ENCODE assay signal across 20 cellular contexts in genomic region chr22:29435236-29435635, GRCh38. TPM values are rescaled to one million over a fixed set of nuclear protein-coding genes. Genes with fewer than 3 reads are reported as not detected.
DNase-seq lines count a peak whose midpoint lies in the region; TF ChIP-seq lines count a peak whose summit lies in the region.
"Had no signal": no experiment of that assay in that cellular context is flagged by ENCODE, and none has a peak within 500 bp of the region (broad histone marks: within the 10 kb centered on the region; RNA-seq: fewer than 3 reads in every experiment).

No MANE protein-coding gene starts in this region.

- H3K4me1 Mint-ChIP-seq in nephron: peaks cover 12% of the 10 kb centered on the region
- H3K4me1 Mint-ChIP-seq: CD4-positive, CD25-positive, alpha-beta regulatory T cell; CD8-positive, alpha-beta memory T cell had no signal

- peak; percentile 74 for DNase-seq in SK-MEL-5 (ENCODE audit: low read depth, low spot score)
- peak; percentile 3 for DNase-seq in choroid plexus epithelial cell (ENCODE audit: low read depth)
- peak; percentile 39 for DNase-seq in fibroblast of mammary gland (ENCODE audit: low read depth)
- no peak for DNase-seq in amygdala (lab: John Stamatoyannopoulos, UW)
- no peak for DNase-seq in AG20443 (ENCODE audit: low spot score)
- no peak for DNase-seq in DMS114 treated with DMSO at 0.1 percent for 48 hours (lab: John Stamatoyannopoulos, UW; ENCODE audit: unreplicated experiment)
- no peak for DNase-seq in SK-N-DZ (ENCODE audit: low spot score)
- DNase-seq: 8988T; BE2C; C1 segment of cervical spinal cord; CD4-positive, CD25-positive, alpha-beta regulatory T cell; CD8-positive, alpha-beta memory T cell; COR-L47; DMS 273 treated with DMSO at 0.1 percent for 48 hours had no signal

- H3K36me3 Mint-ChIP-seq in nephron (ENCODE audit: low read depth): no peaks in the 10 kb centered on the region
- H3K36me3 Mint-ChIP-seq: CD4-positive, CD25-positive, alpha-beta regulatory T cell; CD8-positive, alpha-beta memory T cell had no signal

- H3K4me3 Mint-ChIP-seq in nephron: peak overlapping the region in 2 of 3 experiments; percentile 2 to 40
- H3K4me3 Mint-ChIP-seq: CD4-positive, CD25-positive, alpha-beta regulatory T cell; CD8-positive, alpha-beta memory T cell had no signal

- no peaks in the 10 kb centered on the region for H3K9me3 Mint-ChIP-seq in nephron
- H3K9me3 Mint-ChIP-seq: CD4-positive, CD25-positive, alpha-beta regulatory T cell had no signal

- H3K27ac Mint-ChIP-seq in nephron: peak overlapping the region; percentile 5 to 94 (median 87)
- H3K27ac Mint-ChIP-seq: CD4-positive, CD25-positive, alpha-beta regulatory T cell; CD8-positive, alpha-beta memory T cell had no signal

- H3K27me3 Mint-ChIP-seq in nephron (ENCODE audit: low read depth): no peaks in the 10 kb centered on the region

- TF ChIP-seq CTCF in choroid plexus epithelial cell (conservative IDR thresholded peaks at IDR 0.05; ENCODE audit: low read depth, low read length) (no peak), fibroblast of mammary gland (conservative IDR thresholded peaks at IDR 0.05; ENCODE audit: control insufficient read depth, insufficient read depth, low read depth, low read length) (no peak), nephron (IDR thresholded peaks at IDR 0.05; ENCODE audit: unreplicated experiment in 3 of 3) (no peak)

- H3K4me3 ChIP-seq in choroid plexus epithelial cell (ENCODE audit: low read depth, low read length) (no peak overlapping the region), fibroblast of mammary gland (ENCODE audit: control insufficient read depth, low read depth, low read length) (no peak overlapping the region)
- H3K4me3 ChIP-seq: HAP-1 had no signal

- in situ Hi-C loops in SK-MEL-5 (cut with HindIII; ENCODE audit: low pct_unique_long_range_greater_than_20kb, low sequenced_read_pairs): no loop called here

RNA-seq across cellular contexts. Expression of gene RFPL1, which starts 3.1 kb away (rescaled TPM):
- not detected in 2 replicates for total RNA-seq in SK-MEL-5 (2014; rRNA removed; shearing (Covaris generic))
- not detected in 2 replicates for polyA plus RNA-seq in SK-MEL-5 (2015; cell fraction: cytosol; rRNA removed)
- not detected in 2 replicates for polyA plus RNA-seq in SK-MEL-5 (2015; cell fraction: nucleus; rRNA removed)
- 0.06 TPM in 1 of 2 replicates, not detected in the other for polyA plus RNA-seq in SK-N-DZ (2014; cell fraction: cytosol; rRNA removed)
- polyA plus RNA-seq in SK-N-DZ (2014; cell fraction: nucleus; rRNA removed): not detected in 2 replicates
- total RNA-seq: A673; CD4-positive, CD25-positive, alpha-beta regulatory T cell; CD8-positive, alpha-beta memory T cell; HT-29 had no signal
- polyA plus RNA-seq: AG04450; CD4-positive, CD25-positive, alpha-beta regulatory T cell; CD8-positive, alpha-beta memory T cell had no signal

RNA-seq across cellular contexts. Expression of gene NEFH, which starts 44.8 kb away (rescaled TPM):
- 0.92 and 1.2 TPM in 2 replicates for total RNA-seq in SK-MEL-5 (2014; rRNA removed; shearing (Covaris generic))
- 3.0 and 3.3 TPM in 2 replicates for polyA plus RNA-seq in SK-MEL-5 (2015; cell fraction: cytosol; rRNA removed)
- polyA plus RNA-seq in SK-MEL-5 (2015; cell fraction: nucleus; rRNA removed): 0.12 and 0.96 TPM in 2 replicates
- 1.3 and 2.2 TPM in 2 replicates for polyA plus RNA-seq in SK-N-DZ (2014; cell fraction: cytosol; rRNA removed)
- polyA plus RNA-seq in SK-N-DZ (2014; cell fraction: nucleus; rRNA removed): 0.69 and 3.1 TPM in 2 replicates
- total RNA-seq: H4, HT-29 had no signal

RNA-seq across cellular contexts. Expression of gene AP1B1, which starts 46.9 kb away (rescaled TPM):
- 73.3 and 83.8 TPM in 2 replicates for total RNA-seq in SK-MEL-5 (2014; rRNA removed; shearing (Covaris generic))
- 95.0 and 122 TPM in 2 replicates for polyA plus RNA-seq in SK-MEL-5 (2015; cell fraction: cytosol; rRNA removed)
- polyA plus RNA-seq in SK-MEL-5 (2015; cell fraction: nucleus; rRNA removed): 49.9 and 51.6 TPM in 2 replicates
- 37.4 and 45.3 TPM in 2 replicates for polyA plus RNA-seq in SK-N-DZ (2014; cell fraction: cytosol; rRNA removed)
- 39.8 and 58.2 TPM in 2 replicates for polyA plus RNA-seq in SK-N-DZ (2014; cell fraction: nucleus; rRNA removed)

Comparison
In these comparisons a context has a peak if more than half of its experiments do, and no peak if none do; other contexts are left out.
1. DNase-seq: peak in SK-MEL-5 (single experiment), choroid plexus epithelial cell (single experiment) and fibroblast of mammary gland (single experiment); none in amygdala (0 of 56), AG20443 (single experiment), DMS114 treated with DMSO at 0.1 percent for 48 hours (single experiment) and SK-N-DZ (single experiment).